8 cellular contexts compared by ENCODE assay signal in the genomic region with DNA sequence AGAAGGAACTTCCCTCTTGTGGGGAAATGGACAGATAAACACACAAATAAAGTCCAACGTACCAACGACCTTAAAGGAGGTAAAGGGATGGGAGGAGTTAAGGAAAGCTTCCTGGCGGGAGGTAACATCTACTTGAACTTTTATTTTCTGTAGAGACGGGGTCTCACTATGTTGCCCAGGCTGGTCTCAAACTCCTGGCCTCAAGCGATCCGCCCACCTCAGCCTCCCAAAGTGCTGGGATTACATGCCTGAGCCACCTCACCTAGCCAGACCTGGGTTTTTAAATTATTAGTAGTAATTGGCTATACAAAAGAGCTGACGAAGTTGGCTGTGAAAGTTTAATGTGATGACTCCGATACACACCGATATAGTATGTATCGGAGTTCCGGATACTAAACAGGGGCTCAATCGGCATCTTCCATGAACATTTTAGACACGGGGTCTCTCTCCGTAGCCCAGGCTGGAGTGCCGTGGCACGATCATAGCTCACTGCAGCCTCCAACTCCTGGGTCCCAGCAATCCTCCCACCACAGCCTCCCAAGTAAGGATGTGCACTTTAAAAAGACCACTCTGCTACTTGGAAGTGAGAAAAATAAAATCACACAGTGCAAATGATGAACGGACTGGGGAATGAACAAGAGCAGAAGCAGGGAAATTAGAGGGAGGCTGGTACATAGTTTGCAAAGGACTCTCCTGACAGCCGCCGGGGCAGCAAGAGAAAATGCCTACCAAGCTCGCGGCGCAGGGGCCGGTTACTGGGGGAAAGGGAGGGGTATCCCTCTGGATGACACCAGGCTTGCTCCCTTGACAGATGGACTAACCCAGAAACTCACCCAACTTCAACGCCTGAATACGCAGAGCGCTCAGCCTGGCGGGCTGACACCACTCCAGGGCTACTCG. TPM values are rescaled to one million over a fixed set of nuclear protein-coding genes. Genes with fewer than 3 reads are reported as not detected.
A peak's percentile ranks its signal among the peaks of the same experiment; 100 is the strongest.
DNase-seq lines count a peak whose midpoint lies in the region; ATAC-seq, FAIRE-seq and TF ChIP-seq lines count a peak whose summit lies in the region.

No MANE protein-coding gene starts in this region.

- no peak overlapping the region; the same call in 1 of the 2 replicates for H4K8ac ChIP-seq in H1 (ENCODE audit: extremely low read depth, insufficient read depth, low read length)

- no peak for TF ChIP-seq EP300 in H1 (IDR thresholded peaks at IDR 0.05; ENCODE audit: borderline replicate concordance in 1 of 2, low read depth in 2 of 2, low read length in 2 of 2)

- H3K36me3 ChIP-seq in CD8-positive, alpha-beta memory T cell (ENCODE audit: insufficient read depth, low read length): peaks cover 2% of the 10 kb centered on the region
- no peaks in the 10 kb centered on the region; a peak in 2 of 8 replicates for H3K36me3 ChIP-seq in H1 (ENCODE audit: control insufficient read depth in 2 of 4, insufficient read depth in 4 of 4, low read length in 3 of 4)
- H3K36me3 ChIP-seq in neutrophil: peaks cover 9% of the 10 kb centered on the region

- POLR2A ChIA-PET in CD8-positive, alpha-beta memory T cell (lab: Charles Lee): interaction anchor here (0.8 to 5.3 kb wide), 5 partner anchors 10 to 163 kb away, joined by 3 to 62 read pairs (median 9); a partner anchor contains a TSS
- POLR2A ChIA-PET in H1 (lab: Charles Lee; ENCODE audit: partially characterized antibody): interaction anchor here (0.6 to 2.5 kb wide), 15 partner anchors 9 to 747 kb away, joined by 3 to 31 read pairs (median 3); a partner anchor contains a TSS

- peaks cover 9% of the 10 kb centered on the region for H3K23me2 ChIP-seq in H1 (ENCODE audit: low read depth, low read length)

- ATAC-seq in HG02852 (IDR thresholded peaks at IDR 0.05; ENCODE audit: unreplicated experiment) (no peak), GM19397 (IDR thresholded peaks at IDR 0.05; ENCODE audit: unreplicated experiment) (no peak)

- no peaks in the 10 kb centered on the region for H3K27me3 ChIP-seq in CD8-positive, alpha-beta memory T cell (ENCODE audit: insufficient read depth, low read length, poor library complexity, severe bottlenecking)
- H3K27me3 ChIP-seq in H1 (replicated peaks in 1 of 4; ENCODE audit: control insufficient read depth in 3 of 4, extremely low read depth in 1 of 4, insufficient read depth in 3 of 4, low read length in 3 of 4) (peaks cover 0 to 8% (median 1%) of the 10 kb centered on the region in 4 experiments; a peak in 4 of 7 replicates), neutrophil (peaks cover 10% of the 10 kb centered on the region)

- H3K56ac ChIP-seq in H1 (replicated peaks; ENCODE audit: insufficient read length, low read depth, low read length): no peak overlapping the region

- no peak overlapping the region for H2BK120ac ChIP-seq in H1 (replicated peaks; ENCODE audit: low read depth, low read length)

- TF ChIP-seq CTCF in H1 (IDR thresholded peaks at IDR 0.05; ENCODE audit: control extremely low read depth in 1 of 3, insufficient read depth in 1 of 3, low read depth in 1 of 3, low read length in 3 of 3): no peak
- TF ChIP-seq CTCF in neutrophil (IDR thresholded peaks at IDR 0.05): no peak

- no peak overlapping the region for H2AFZ ChIP-seq in H1 (ENCODE audit: low read length)

- H3K27ac Mint-ChIP-seq in CD8-positive, alpha-beta memory T cell: peak overlapping the region; percentile 82 to 96 (median 92)

- H3K4me1 Mint-ChIP-seq in CD8-positive, alpha-beta memory T cell: peaks cover 24 to 46% (median 34%) of the 10 kb centered on the region in 3 donors

- peak overlapping the region in 3 of 4 experiments; percentile 60 to 84 (median 62); a peak in 6 of 7 replicates for H3K9ac ChIP-seq in H1 (replicated peaks in 1 of 4; ENCODE audit: extremely low read depth in 1 of 4, low read depth in 3 of 4, low read length in 3 of 4)

- H3K14ac ChIP-seq in H1 (ENCODE audit: insufficient read length): no peak overlapping the region

- no peak overlapping the region for H4K91ac ChIP-seq in H1 (replicated peaks; ENCODE audit: insufficient read length, low read length)

- peak overlapping the region; percentile 81 for H3K4me3 ChIP-seq in CD8-positive, alpha-beta memory T cell (ENCODE audit: low read length)
- H3K4me3 ChIP-seq in H1 (ENCODE audit: extremely low read depth in 1 of 4, insufficient read depth in 2 of 4, low read depth in 3 of 4, low read length in 4 of 4) (peak overlapping the region; percentile 68 to 87 (median 76)), neutrophil (ENCODE audit: low read depth in 1 of 2, low read length in 1 of 2) (peak overlapping the region; percentile 85 to 88)

- peaks cover 6% of the 10 kb centered on the region; the same call in 1 of the 2 replicates for H3K79me1 ChIP-seq in H1 (ENCODE audit: low read depth, low read length)

- H4K20me1 ChIP-seq in H1 (replicated peaks in 1 of 2; ENCODE audit: control insufficient read depth in 1 of 2, insufficient read depth in 2 of 2, low read length in 2 of 2): peaks cover 2 to 3% of the 10 kb centered on the region in 2 experiments

- no peak overlapping the region for H2BK15ac ChIP-seq in H1 (ENCODE audit: low read length)

- peak overlapping the region; percentile 52; the same call in 1 of the 2 replicates for H2BK5ac ChIP-seq in H1 (ENCODE audit: low read depth, low read length)

- H3K79me2 ChIP-seq in H1 (ENCODE audit: control insufficient read depth in 1 of 2, insufficient read depth in 2 of 2, low read length in 2 of 2): peaks cover 0 to 30% of the 10 kb centered on the region in 2 experiments; a peak in 3 of 4 replicates

- 51% methylated on average over 27 of the region's 28 CpGs; no CpG with 5 or more reads in 1 of the 2 experiments for WGBS in H1 (ENCODE audit: extremely low coverage in 1 of 2, insufficient coverage in 1 of 2, insufficient read length in 1 of 2, insufficient replicate concordance in 2 of 2, low coverage in 1 of 2, low lambda C conversion rate in 2 of 2, missing lambda C conversion rate in 1 of 2), 2 experiments

- CTCF ChIA-PET in CD8-positive, alpha-beta memory T cell (lab: Charles Lee): interaction anchor here (1.7 to 4.8 kb wide), 2 partner anchors 29 to 35 kb away, joined by 5 to 29 read pairs; a partner anchor contains a TSS
- CTCF ChIA-PET in H1 (lab: Charles Lee; ENCODE audit: partially characterized antibody): no interaction called here

- H3K23ac ChIP-seq in H1 (ENCODE audit: insufficient read length): peak overlapping the region; percentile 42

- peak overlapping the region; percentile 94 for H3K27ac ChIP-seq in CD8-positive, alpha-beta memory T cell (ENCODE audit: low read depth, low read length)
- H3K27ac ChIP-seq in H1 (ENCODE audit: low read depth, low read length): no peak overlapping the region
- peak overlapping the region; percentile 99 for H3K27ac ChIP-seq in neutrophil

- TF ChIP-seq RAD21 in H1 (IDR thresholded peaks at IDR 0.05 in 1 of 2, conservative IDR thresholded peaks at IDR 0.05 in 1 of 2; ENCODE audit: low read depth in 2 of 2, low read length in 2 of 2): no peak

- peak overlapping the region; percentile 92 to 94 for H3K4me2 ChIP-seq in H1 (ENCODE audit: insufficient read depth in 1 of 2, low read depth in 2 of 2, low read length in 2 of 2)

- H2BK12ac ChIP-seq in H1 (ENCODE audit: low read depth, low read length): no peak overlapping the region

- H3K27me3 Mint-ChIP-seq in CD8-positive, alpha-beta memory T cell: peaks cover 0 to 3% of the 10 kb centered on the region in 2 donors

- H2BK20ac ChIP-seq in H1 (ENCODE audit: low read length): no peak overlapping the region

- DNase-seq in CD8-positive, alpha-beta memory T cell: no peak
- DNase-seq in NOMO-1 treated with dmso at 0.1 percent for 144 hours (lab: John Stamatoyannopoulos, UW; ENCODE audit: unreplicated experiment) (peak; percentile 38), H1 (ENCODE audit: low read depth in 1 of 2, low spot score in 2 of 2) (no peak), islet precursor cell (no peak)
- no peak for DNase-seq in activated CD4-positive, alpha-beta T cell treated with anti-CD3 and anti-CD28 coated beads for 48 hours

- H4K5ac ChIP-seq in H1 (ENCODE audit: insufficient read length, low read depth, low read length): no peak overlapping the region

- H3K36me3 Mint-ChIP-seq in CD8-positive, alpha-beta memory T cell: peaks cover 0 to 31% (median 6%) of the 10 kb centered on the region in 3 donors

- no peak for FAIRE-seq in H1 (lab: Jason Lieb, UNC)

- peak overlapping the region; percentile 93 for H3K4ac ChIP-seq in H1 (replicated peaks; ENCODE audit: insufficient read length, low read depth, low read length)

- H3K9me3 Mint-ChIP-seq in CD8-positive, alpha-beta memory T cell: no peaks in the 10 kb centered on the region

- H2AK5ac ChIP-seq in H1 (ENCODE audit: low read depth, low read length): no peak overlapping the region

- peak overlapping the region; percentile 86 to 93 (median 92) for H3K4me3 Mint-ChIP-seq in CD8-positive, alpha-beta memory T cell

- no peaks in the 10 kb centered on the region for H3K9me3 ChIP-seq in CD8-positive, alpha-beta memory T cell (ENCODE audit: low read length)
- H3K9me3 ChIP-seq in H1 (ENCODE audit: insufficient read depth in 2 of 2, low read depth in 1 of 2, low read length in 1 of 2) (no peaks in the 10 kb centered on the region), neutrophil (no peaks in the 10 kb centered on the region)

- peaks cover 25% of the 10 kb centered on the region for H3K4me1 ChIP-seq in CD8-positive, alpha-beta memory T cell (ENCODE audit: insufficient read depth, low read length)
- H3K4me1 ChIP-seq in H1 (replicated peaks in 1 of 4; ENCODE audit: control insufficient read depth in 3 of 4, insufficient read depth in 4 of 4, low read length in 3 of 4): peaks cover 0 to 3% (median 1%) of the 10 kb centered on the region in 4 experiments; a peak in 2 of 7 replicates
- peaks cover 23% of the 10 kb centered on the region in 2 experiments for H3K4me1 ChIP-seq in neutrophil (ENCODE audit: control insufficient read depth in 1 of 2, insufficient read depth in 1 of 2, low read depth in 1 of 2, low read length in 1 of 2)

- H3K18ac ChIP-seq in H1 (ENCODE audit: extremely low read depth, low read length): peak overlapping the region; percentile 32; the same call in 1 of the 2 replicates

- no peak for TF ChIP-seq POLR2A in H1 (IDR thresholded peaks at IDR 0.05; ENCODE audit: control extremely low read depth in 1 of 2, low read depth in 2 of 2, low read length in 2 of 2)

RNA-seq across cellular contexts. Expression of a gene that starts 1.0 kb away (rescaled TPM):
- 10 to 100 TPM; 68.9 to 72.6 TPM for total RNA-seq in CD8-positive, alpha-beta memory T cell
- 101 TPM for polyA plus RNA-seq in CD8-positive, alpha-beta memory T cell
- 24.9 and 32.3 TPM in 2 replicates for total RNA-seq in H1 (2021; fragmentation: NEBNext Ultra II Directional; extraction: Animal tissue kit (Norgen Biotek cat#: 25700))
- 42.1 and 44.6 TPM in 2 replicates for polyA plus RNA-seq in H1 (2011; rRNA removed)
- polyA plus RNA-seq in H1 (2011; cell fraction: cytosol; rRNA removed): 34.9 TPM
- 30.7 TPM for polyA plus RNA-seq in H1 (2011; cell fraction: nucleus; rRNA removed)
- 27.5 to 31.0 TPM (median 28.8 TPM) in 4 replicates for polyA plus RNA-seq in H1 (2012, experiment 1 of 2)
- 29.3 TPM for polyA plus RNA-seq in H1 (2012, experiment 2 of 2)
- polyA plus RNA-seq in H1 (2013, experiment 1 of 2): 32.4 TPM
- polyA plus RNA-seq in H1 (2013, experiment 2 of 2): 32.1 TPM
- 17.2 and 26.8 TPM in 2 replicates for polyA minus RNA-seq in H1 (2011; rRNA and poly(A)+ RNA removed)
- 25.9 TPM for polyA minus RNA-seq in H1 (2011; cell fraction: cytosol; rRNA and poly(A)+ RNA removed)
- 15.4 TPM for polyA minus RNA-seq in H1 (2011; cell fraction: nucleus; rRNA and poly(A)+ RNA removed)

RNA-seq across cellular contexts. Expression of a gene that starts 21.9 kb away (rescaled TPM):
- total RNA-seq in CD8-positive, alpha-beta memory T cell: 10 to 100 TPM; 29.1 to 31.3 TPM
- polyA plus RNA-seq in CD8-positive, alpha-beta memory T cell: 17.0 TPM
- total RNA-seq in H1 (2021; fragmentation: NEBNext Ultra II Directional; extraction: Animal tissue kit (Norgen Biotek cat#: 25700)): 22.5 and 25.8 TPM in 2 replicates
- 29.7 and 36.7 TPM in 2 replicates for polyA plus RNA-seq in H1 (2011; rRNA removed)
- polyA plus RNA-seq in H1 (2011; cell fraction: cytosol; rRNA removed): 27.6 TPM
- polyA plus RNA-seq in H1 (2011; cell fraction: nucleus; rRNA removed): 40.4 TPM
- polyA plus RNA-seq in H1 (2012, experiment 1 of 2): 15.7 to 25.2 TPM (median 24.4 TPM) in 4 replicates
- polyA plus RNA-seq in H1 (2012, experiment 2 of 2): 15.7 TPM
- 18.6 TPM for polyA plus RNA-seq in H1 (2013, experiment 1 of 2)
- 21.0 TPM for polyA plus RNA-seq in H1 (2013, experiment 2 of 2)
- polyA minus RNA-seq in H1 (2011; rRNA and poly(A)+ RNA removed): 39.7 and 70.8 TPM in 2 replicates
- polyA minus RNA-seq in H1 (2011; cell fraction: cytosol; rRNA and poly(A)+ RNA removed): 38.4 TPM
- 23.6 TPM for polyA minus RNA-seq in H1 (2011; cell fraction: nucleus; rRNA and poly(A)+ RNA removed)

RNA-seq across cellular contexts. Expression of a gene that starts 34.4 kb away (rescaled TPM):
- total RNA-seq in CD8-positive, alpha-beta memory T cell: 100 to 1,000 TPM; 112 to 118 TPM
- polyA plus RNA-seq in CD8-positive, alpha-beta memory T cell: 31.1 TPM
- 83.6 and 86.8 TPM in 2 replicates for total RNA-seq in H1 (2021; fragmentation: NEBNext Ultra II Directional; extraction: Animal tissue kit (Norgen Biotek cat#: 25700))
- 14.8 and 21.0 TPM in 2 replicates for polyA plus RNA-seq in H1 (2011; rRNA removed)
- 24.6 TPM for polyA plus RNA-seq in H1 (2011; cell fraction: cytosol; rRNA removed)
- 28.1 TPM for polyA plus RNA-seq in H1 (2011; cell fraction: nucleus; rRNA removed)
- 47.8 to 66.9 TPM (median 55.8 TPM) in 4 replicates for polyA plus RNA-seq in H1 (2012, experiment 1 of 2)
- 4.4 TPM for polyA plus RNA-seq in H1 (2012, experiment 2 of 2)
- polyA plus RNA-seq in H1 (2013, experiment 1 of 2): 38.4 TPM
- 37.6 TPM for polyA plus RNA-seq in H1 (2013, experiment 2 of 2)
- polyA minus RNA-seq in H1 (2011; rRNA and poly(A)+ RNA removed): 43.7 and 44.8 TPM in 2 replicates
- polyA minus RNA-seq in H1 (2011; cell fraction: cytosol; rRNA and poly(A)+ RNA removed): 37.3 TPM
- polyA minus RNA-seq in H1 (2011; cell fraction: nucleus; rRNA and poly(A)+ RNA removed): 43.8 TPM
